In genomic region chr6:43723737-43724295, GRCh38 we compare ENCODE assay signal across 8 cellular contexts. TPM values are rescaled to one million over a fixed set of nuclear protein-coding genes. Genes with fewer than 3 reads are reported as not detected.
A peak's percentile ranks its signal among the peaks of the same experiment; 100 is the strongest.
DNase-seq lines count a peak whose midpoint lies in the region; ATAC-seq and TF ChIP-seq lines count a peak whose summit lies in the region.

No MANE protein-coding gene starts in this region.

- H3K27ac Mint-ChIP-seq in effector memory CD8-positive, alpha-beta T cell: peak overlapping the region; percentile 2 to 44
- peak overlapping the region; percentile 73 for H3K27ac Mint-ChIP-seq in stimulated activated naive CD8-positive, alpha-beta T cell treated with anti-CD3 and anti-CD28 coated beads, Interleukin-15, Interleukin-2, amounts not matched to agents 100 ng/mL and 50 ng/mL, for 24 hours

- peak; percentile 86 for DNase-seq in NCI-H510A treated with DMSO at 0.1 percent for 48 hours (lab: John Stamatoyannopoulos, UW)
- peak; percentile 65 to 68 for DNase-seq in activated CD4-positive, alpha-beta T cell treated with anti-CD3 and anti-CD28 coated beads, Interleukin-2, amount 50 U/mL, for 4 hours
- DNase-seq in effector memory CD8-positive, alpha-beta T cell: peak; percentile 55 to 67 (median 57)
- DNase-seq in mucosa of gallbladder (ENCODE audit: low spot score): peak; percentile 80

- peak overlapping the region in 1 of 2 donors; percentile 75 for H3K4me3 Mint-ChIP-seq in effector memory CD8-positive, alpha-beta T cell
- H3K4me3 Mint-ChIP-seq in stimulated activated naive CD8-positive, alpha-beta T cell treated with anti-CD3 and anti-CD28 coated beads, Interleukin-15, Interleukin-2, amounts not matched to agents 100 ng/mL and 50 ng/mL, for 24 hours: no peak overlapping the region

- no peaks in the 10 kb centered on the region for H3K9me3 Mint-ChIP-seq in effector memory CD8-positive, alpha-beta T cell
- peaks cover under 1% of the 10 kb centered on the region for H3K9me3 Mint-ChIP-seq in stimulated activated naive CD8-positive, alpha-beta T cell treated with anti-CD3 and anti-CD28 coated beads, Interleukin-15, Interleukin-2, amounts not matched to agents 100 ng/mL and 50 ng/mL, for 24 hours

- TF ChIP-seq CTCF in 22Rv1 (IDR thresholded peaks at IDR 0.05) (peak; percentile 83), GM12875 (IDR thresholded peaks at IDR 0.05; ENCODE audit: borderline replicate concordance, insufficient read depth, low read depth, low read length) (peak; percentile 78)

- peaks cover 0 to 1% of the 10 kb centered on the region in 2 donors for H3K27me3 Mint-ChIP-seq in effector memory CD8-positive, alpha-beta T cell
- no peaks in the 10 kb centered on the region for H3K27me3 Mint-ChIP-seq in stimulated activated naive CD8-positive, alpha-beta T cell treated with anti-CD3 and anti-CD28 coated beads, Interleukin-15, Interleukin-2, amounts not matched to agents 100 ng/mL and 50 ng/mL, for 24 hours

- H3K4me1 Mint-ChIP-seq in effector memory CD8-positive, alpha-beta T cell (ENCODE audit: low read depth in 2 of 2): peaks cover 15 to 28% of the 10 kb centered on the region in 2 donors
- peaks cover 43% of the 10 kb centered on the region for H3K4me1 Mint-ChIP-seq in stimulated activated naive CD8-positive, alpha-beta T cell treated with anti-CD3 and anti-CD28 coated beads, Interleukin-15, Interleukin-2, amounts not matched to agents 100 ng/mL and 50 ng/mL, for 24 hours (ENCODE audit: low read depth)

- no peak overlapping the region for H3K4me3 ChIP-seq in GM12875 (ENCODE audit: low read depth, low read length)

- ATAC-seq in HG03066 (IDR thresholded peaks at IDR 0.05; ENCODE audit: low read depth, unreplicated experiment): peak; percentile 70
- ATAC-seq in effector memory CD8-positive, alpha-beta T cell (replicated peaks): peak; percentile 29

- no peak overlapping the region for H3K27ac ChIP-seq in 22Rv1

- peaks cover 14% of the 10 kb centered on the region for H3K36me3 Mint-ChIP-seq in effector memory CD8-positive, alpha-beta T cell (ENCODE audit: insufficient read depth)
- no peaks in the 10 kb centered on the region for H3K36me3 Mint-ChIP-seq in stimulated activated naive CD8-positive, alpha-beta T cell treated with anti-CD3 and anti-CD28 coated beads, Interleukin-15, Interleukin-2, amounts not matched to agents 100 ng/mL and 50 ng/mL, for 24 hours (ENCODE audit: low read depth)

RNA-seq across cellular contexts. Expression of gene MRPS18A, which starts 36.2 kb away (rescaled TPM):
- total RNA-seq in mucosa of gallbladder: 44.3 TPM

RNA-seq across cellular contexts. Expression of gene VEGFA, which starts 46.2 kb away (rescaled TPM):
- 420 TPM for total RNA-seq in mucosa of gallbladder
